In genomic region chr7:137772748-137773147, GRCh38 we compare ENCODE assay signal across 13 cellular contexts.
DNase-seq lines count a peak whose midpoint lies in the region; ATAC-seq and TF ChIP-seq lines count a peak whose summit lies in the region.
"Had no signal": no experiment of that assay in that cellular context is flagged by ENCODE, and none has a peak within 500 bp of the region (broad histone marks: within the 10 kb centered on the region; RNA-seq: fewer than 3 reads in every experiment).

No MANE protein-coding gene starts in this region.

- TF ChIP-seq CTCF in epithelial cell of esophagus (IDR thresholded peaks at IDR 0.05; ENCODE audit: insufficient read depth, low read depth, low read length, missing control alignments) (no peak), omental fat pad (IDR thresholded peaks at IDR 0.05) (no peak), type B pancreatic cell (conservative IDR thresholded peaks at IDR 0.05) (no peak), GM13976 (IDR thresholded peaks at IDR 0.05; ENCODE audit: borderline replicate concordance, control extremely low read depth, extremely low read depth, insufficient read depth, missing control alignments) (no peak)

- H3K27ac Mint-ChIP-seq in type B pancreatic cell = no peak overlapping the region
- H3K27ac Mint-ChIP-seq: immature natural killer cell had no signal

- H3K36me3 Mint-ChIP-seq in type B pancreatic cell = no peaks in the 10 kb centered on the region
- H3K36me3 Mint-ChIP-seq: immature natural killer cell had no signal

- no peaks in the 10 kb centered on the region for H3K4me1 Mint-ChIP-seq in type B pancreatic cell (ENCODE audit: unreplicated experiment)
- H3K4me1 Mint-ChIP-seq: immature natural killer cell had no signal

- H3K27me3 Mint-ChIP-seq in type B pancreatic cell = peaks cover 2% of the 10 kb centered on the region

- H3K4me3 Mint-ChIP-seq in type B pancreatic cell = no peak overlapping the region
- H3K4me3 Mint-ChIP-seq: immature natural killer cell had no signal

- no peak overlapping the region for H3K4me3 ChIP-seq in epithelial cell of esophagus (ENCODE audit: low read length)
- H3K4me3 ChIP-seq: coronary artery had no signal

- in situ Hi-C loops in GM13976 (cut with MboI; ENCODE audit: low sequenced_read_pairs, unreplicated experiment) = no loop called here

- DNase-seq in Daoy (ENCODE audit: low read depth) (peak; percentile 85), NCI-H226 (peak; percentile 28), epithelial cell of esophagus (ENCODE audit: low read depth) (peak; percentile 81), omental fat pad (ENCODE audit: low spot score) (no peak), ecto neural progenitor cell (ENCODE audit: low spot score) (no peak), type B pancreatic cell (ENCODE audit: extremely low spot score, unreplicated experiment) (no peak), GM13976 (ENCODE audit: low spot score) (no peak)
- no peak for DNase-seq in stimulated activated CD4-positive, alpha-beta T cell treated with anti-CD3 and anti-CD28 coated beads, Interleukin-4, amount 100 ng/mL, for 24 hours
- DNase-seq: DND-41, immature natural killer cell, Karpas-422, NCI-H524 treated with DMSO at 0.1 percent for 48 hours had no signal

- peak; percentile 19 for ATAC-seq in omental fat pad (ENCODE audit: low FRiP score)

- H3K9me3 Mint-ChIP-seq in type B pancreatic cell = no peaks in the 10 kb centered on the region
- H3K9me3 Mint-ChIP-seq: immature natural killer cell had no signal

Comparison
In these comparisons a context has a peak if more than half of its experiments do, and no peak if none do; other contexts are left out.
1. DNase-seq: peak in Daoy (single experiment), NCI-H226 (single experiment) and epithelial cell of esophagus (single experiment); none in omental fat pad (single experiment), ecto neural progenitor cell (single experiment), type B pancreatic cell (single experiment), GM13976 (single experiment) and stimulated activated CD4-positive, alpha-beta T cell treated with anti-CD3 and anti-CD28 coated beads, Interleukin-4, amount 100 ng/mL, for 24 hours (single experiment).